In the genomic region with DNA sequence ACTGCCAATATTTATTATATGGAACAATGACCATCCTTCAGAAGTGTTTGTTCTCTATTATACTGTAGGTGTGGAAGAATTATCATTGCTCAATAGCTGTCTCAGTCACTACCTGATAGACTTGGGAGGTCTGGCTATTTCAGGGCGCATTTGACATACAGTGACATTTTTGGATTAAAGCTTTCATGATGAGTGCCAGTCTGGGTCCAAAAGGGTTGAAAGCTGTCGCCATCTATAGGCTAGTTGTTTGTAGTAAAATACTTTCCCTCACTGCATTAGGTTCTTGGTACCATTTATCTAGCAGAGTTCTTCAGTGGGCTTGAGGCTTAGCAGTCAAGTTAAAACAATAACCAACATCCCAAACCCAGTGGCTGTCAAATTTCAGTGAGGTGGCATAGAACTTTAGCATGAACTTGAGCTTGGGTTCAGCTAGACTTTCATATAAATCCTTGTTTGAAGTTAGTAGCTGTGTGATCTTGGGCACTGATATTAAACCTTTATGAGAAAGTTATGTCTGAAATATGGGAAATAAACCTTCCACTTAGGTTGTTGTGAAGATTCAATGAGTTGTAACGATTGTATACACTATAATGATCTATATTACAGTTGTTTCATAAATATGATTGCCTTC, we compare ENCODE assay signal across 8 cellular contexts.
DNase-seq lines count a peak whose midpoint lies in the region; ATAC-seq and TF ChIP-seq lines count a peak whose summit lies in the region.

No MANE protein-coding gene starts in this region.

- H3K27me3 Mint-ChIP-seq in HFFc6 (ENCODE audit: insufficient read depth), result no peaks in the 10 kb centered on the region

- no peak overlapping the region for H3K27ac Mint-ChIP-seq in HFFc6

- DNase-seq in activated CD4-positive, CD25-positive, alpha-beta regulatory T cell (lab: John Stamatoyannopoulos, UW), result no peak
- no peak for DNase-seq in HFFc6
- DNase-seq in RPMI7951 (ENCODE audit: low read depth), result peak; percentile 63
- peak in 1 of 2 donors; percentile 69 for DNase-seq in foreskin fibroblast
- DNase-seq in superior temporal gyrus (ENCODE audit: extremely low spot score), result peak; percentile 42
- no peak for DNase-seq in NCI-H524 treated with DMSO at 0.1 percent for 48 hours (lab: John Stamatoyannopoulos, UW)
- no peak for DNase-seq in 8988T

- peaks cover 12% of the 10 kb centered on the region for H3K9me3 Mint-ChIP-seq in HFFc6

- ATAC-seq in activated CD4-positive, CD25-positive, alpha-beta regulatory T cell treated with anti-CD3 and anti-CD28 coated beads, Interleukin-2, amount 50 U/mL, for 24 hours, result peak; percentile 53 to 61

- H3K36me3 Mint-ChIP-seq in HFFc6 (ENCODE audit: low read depth), result peaks cover 20% of the 10 kb centered on the region

- H3K4me1 Mint-ChIP-seq in HFFc6 (ENCODE audit: low read depth), result peaks cover 49% of the 10 kb centered on the region

- no peak overlapping the region for H3K4me3 ChIP-seq in foreskin fibroblast (ENCODE audit: low read depth in 1 of 2, low read length in 2 of 2)

- TF ChIP-seq CTCF in HFFc6 (IDR thresholded peaks at IDR 0.05), result peak; percentile 77
- TF ChIP-seq CTCF in foreskin fibroblast (IDR thresholded peaks at IDR 0.05; ENCODE audit: low read depth, low read length), result peak; percentile 54

- no peak overlapping the region for H3K4me3 Mint-ChIP-seq in HFFc6

Comparison
In these comparisons a context has a peak if more than half of its experiments do, and no peak if none do; other contexts are left out.
1. DNase-seq: peak in RPMI7951 (single experiment) and superior temporal gyrus (single experiment); none in activated CD4-positive, CD25-positive, alpha-beta regulatory T cell (0 of 4), HFFc6 (single experiment), NCI-H524 treated with DMSO at 0.1 percent for 48 hours (single experiment) and 8988T (single experiment).